In the genomic region with DNA sequence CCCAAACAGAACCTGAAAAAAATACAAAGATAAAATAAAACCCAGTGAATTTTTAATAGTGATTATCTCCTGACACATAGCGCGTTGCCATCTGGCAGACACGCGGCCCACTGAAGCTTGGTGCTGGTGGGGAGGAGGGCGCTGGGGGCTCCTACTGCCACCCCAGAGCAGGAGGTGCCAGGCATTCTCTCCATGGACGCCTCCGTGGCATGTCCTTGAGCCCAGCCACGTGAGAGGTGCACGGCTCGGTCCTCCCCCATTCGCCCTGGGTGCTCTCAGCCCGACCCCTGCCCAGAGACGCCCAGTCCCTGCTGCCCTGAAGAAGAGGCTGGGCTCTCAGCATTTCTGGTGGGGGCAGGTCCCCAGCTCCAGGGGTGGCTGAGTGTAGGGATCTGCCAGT, we compare ENCODE assay signal across 28 cellular contexts.
"Had no signal": no experiment of that assay in that cellular context is flagged by ENCODE, and none has a peak within 500 bp of the region (broad histone marks: within the 10 kb centered on the region; RNA-seq: fewer than 3 reads in every experiment).

No MANE protein-coding gene starts in this region.

- H3K9me3 ChIP-seq: Peyer's patch, SJCRH30, SK-N-SH had no signal

- H3K4me3 Mint-ChIP-seq: activated CD4-positive, alpha-beta memory T cell treated with anti-CD3 and anti-CD28 coated beads, Interleukin-2, amount 10 ng/mL, durations not matched to agents 7 days and 5 days; activated CD4-positive, alpha-beta T cell treated with anti-CD3 and anti-CD28 coated beads for 36 hours; activated naive CD4-positive, alpha-beta T cell treated with anti-CD3 and anti-CD28 coated beads for 36 hours; activated naive CD8-positive, alpha-beta T cell; activated T-helper 17 cell treated with anti-CD3 and anti-CD28 coated beads, Interleukin-2, amount 50 U/mL, for 72 hours had no signal

- H3K36me3 ChIP-seq: brain microvascular endothelial cell, cardiac muscle cell, Peyer's patch, SJCRH30 had no signal

- H3K4me1 Mint-ChIP-seq: activated CD4-positive, alpha-beta memory T cell treated with anti-CD3 and anti-CD28 coated beads, Interleukin-2, amount 10 ng/mL, durations not matched to agents 7 days and 5 days; activated CD4-positive, alpha-beta T cell treated with anti-CD3 and anti-CD28 coated beads for 36 hours; activated T-helper 17 cell treated with anti-CD3 and anti-CD28 coated beads, Interleukin-2, amount 50 U/mL, for 72 hours had no signal

- H3K9me3 Mint-ChIP-seq: activated CD4-positive, alpha-beta memory T cell treated with anti-CD3 and anti-CD28 coated beads, Interleukin-2, amount 10 ng/mL, durations not matched to agents 7 days and 5 days; activated naive CD4-positive, alpha-beta T cell treated with anti-CD3 and anti-CD28 coated beads for 36 hours; activated T-helper 17 cell treated with anti-CD3 and anti-CD28 coated beads, Interleukin-2, amount 50 U/mL, for 72 hours had no signal

- H3K4me1 ChIP-seq: Peyer's patch had no signal

- H3K27ac Mint-ChIP-seq: activated CD4-positive, alpha-beta memory T cell treated with anti-CD3 and anti-CD28 coated beads, Interleukin-2, amount 10 ng/mL, durations not matched to agents 7 days and 5 days; activated CD4-positive, alpha-beta T cell treated with anti-CD3 and anti-CD28 coated beads for 36 hours; activated naive CD4-positive, alpha-beta T cell treated with anti-CD3 and anti-CD28 coated beads for 36 hours; activated naive CD8-positive, alpha-beta T cell; activated T-helper 17 cell treated with anti-CD3 and anti-CD28 coated beads, Interleukin-2, amount 50 U/mL, for 72 hours had no signal

- ATAC-seq: activated CD4-positive, alpha-beta T cell treated with anti-CD3 and anti-CD28 coated beads for 36 hours; activated T-helper 17 cell treated with anti-CD3 and anti-CD28 coated beads, Interleukin-2, amount 50 U/mL, for 72 hours had no signal

- H3K36me3 Mint-ChIP-seq: activated naive CD8-positive, alpha-beta T cell had no signal

- H3K4me3 ChIP-seq: cardiac muscle cell, Peyer's patch, SJCRH30 had no signal

- H3K27ac ChIP-seq: brain microvascular endothelial cell, Peyer's patch, RWPE1, SJCRH30 had no signal

- DNase-seq: activated CD4-positive, alpha-beta memory T cell treated with anti-CD3 and anti-CD28 coated beads, Interleukin-2, amount 10 ng/mL, durations not matched to agents 7 days and 5 days; activated CD4-positive, alpha-beta T cell treated with anti-CD3 and anti-CD28 coated beads for 36 hours; activated CD4-positive, alpha-beta T cell treated with anti-CD3 and anti-CD28 coated beads, Interleukin-2, amount 50 U/mL, for 1 hour; activated gamma-delta T cell; activated naive CD4-positive, alpha-beta T cell treated with anti-CD3 and anti-CD28 coated beads for 36 hours; activated T-cell treated with anti-CD3 and anti-CD28 coated beads for 4 hours; activated T-cell treated with anti-CD3 and anti-CD28 coated beads, Interleukin-2, amount 50 U/mL, for 48 hours; amygdala; brain microvascular endothelial cell; Kasumi-1; NCI-H1048; NCI-H1417 treated with DMSO at 0.1 percent for 48 hours; NCI-H187 treated with DMSO at 0.1 percent for 48 hours; NCI-H2081 treated with DMSO at 0.1 percent for 48 hours; NCI-H226; NCI-H510A; NK-92 treated with Interleukin-12 subunit alpha and Interleukin-12 subunit beta, amount 100 ng/mL, for 24 hours; OCI-M1; Peyer's patch; Right ventricle myocardium superior; SJCRH30; SK-N-SH; T-helper 1 cell; WERI-Rb-1 had no signal

- H3K27me3 Mint-ChIP-seq: activated CD4-positive, alpha-beta T cell treated with anti-CD3 and anti-CD28 coated beads for 36 hours; activated naive CD8-positive, alpha-beta T cell had no signal

- H3K27me3 ChIP-seq: cardiac muscle cell, Peyer's patch, SJCRH30 had no signal
